ENCODE assay signal across 1 cellular context in the genomic region with DNA sequence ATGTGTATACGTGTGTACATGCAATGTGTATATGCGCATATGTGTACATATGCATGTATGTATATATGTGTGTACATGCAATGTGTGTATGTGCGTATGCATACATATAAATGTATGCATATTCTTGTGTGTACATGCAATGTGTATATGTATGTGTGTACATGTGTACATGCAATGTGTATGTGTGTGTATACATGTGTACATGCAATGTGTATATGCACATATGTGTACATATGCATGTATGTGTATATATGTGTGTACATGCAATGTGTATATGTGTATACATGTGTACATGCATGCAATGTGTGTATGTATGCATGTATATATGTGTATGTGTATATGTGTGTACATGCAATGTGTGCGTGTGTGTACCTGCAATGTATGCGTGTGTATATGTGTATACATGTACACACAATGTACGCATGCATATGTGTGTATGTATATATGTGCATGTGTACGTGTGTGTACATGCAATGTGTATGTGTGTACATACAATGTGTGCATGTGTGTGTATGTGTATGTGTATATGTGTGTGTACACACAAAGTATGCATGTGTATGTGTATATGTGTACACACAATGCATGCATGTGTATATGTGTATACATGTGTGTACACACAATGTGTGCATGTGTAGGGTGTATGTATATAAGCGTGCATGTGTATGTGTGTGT.
TF ChIP-seq lines count a peak whose summit lies in the region.

No MANE protein-coding gene starts in this region.

TF ChIP-seq in GM23338, 12 proteins besides CTCF, POLR2A, EP300 and RAD21 (continued from another document):
- TF ChIP-seq, protein P1, sequence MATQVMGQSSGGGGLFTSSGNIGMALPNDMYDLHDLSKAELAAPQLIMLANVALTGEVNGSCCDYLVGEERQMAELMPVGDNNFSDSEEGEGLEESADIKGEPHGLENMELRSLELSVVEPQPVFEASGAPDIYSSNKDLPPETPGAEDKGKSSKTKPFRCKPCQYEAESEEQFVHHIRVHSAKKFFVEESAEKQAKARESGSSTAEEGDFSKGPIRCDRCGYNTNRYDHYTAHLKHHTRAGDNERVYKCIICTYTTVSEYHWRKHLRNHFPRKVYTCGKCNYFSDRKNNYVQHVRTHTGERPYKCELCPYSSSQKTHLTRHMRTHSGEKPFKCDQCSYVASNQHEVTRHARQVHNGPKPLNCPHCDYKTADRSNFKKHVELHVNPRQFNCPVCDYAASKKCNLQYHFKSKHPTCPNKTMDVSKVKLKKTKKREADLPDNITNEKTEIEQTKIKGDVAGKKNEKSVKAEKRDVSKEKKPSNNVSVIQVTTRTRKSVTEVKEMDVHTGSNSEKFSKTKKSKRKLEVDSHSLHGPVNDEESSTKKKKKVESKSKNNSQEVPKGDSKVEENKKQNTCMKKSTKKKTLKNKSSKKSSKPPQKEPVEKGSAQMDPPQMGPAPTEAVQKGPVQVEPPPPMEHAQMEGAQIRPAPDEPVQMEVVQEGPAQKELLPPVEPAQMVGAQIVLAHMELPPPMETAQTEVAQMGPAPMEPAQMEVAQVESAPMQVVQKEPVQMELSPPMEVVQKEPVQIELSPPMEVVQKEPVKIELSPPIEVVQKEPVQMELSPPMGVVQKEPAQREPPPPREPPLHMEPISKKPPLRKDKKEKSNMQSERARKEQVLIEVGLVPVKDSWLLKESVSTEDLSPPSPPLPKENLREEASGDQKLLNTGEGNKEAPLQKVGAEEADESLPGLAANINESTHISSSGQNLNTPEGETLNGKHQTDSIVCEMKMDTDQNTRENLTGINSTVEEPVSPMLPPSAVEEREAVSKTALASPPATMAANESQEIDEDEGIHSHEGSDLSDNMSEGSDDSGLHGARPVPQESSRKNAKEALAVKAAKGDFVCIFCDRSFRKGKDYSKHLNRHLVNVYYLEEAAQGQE (IDR thresholded peaks at IDR 0.05; ENCODE audit: unreplicated experiment), result no peak
- no peak for TF ChIP-seq ZNF331 (CRISPR knock-in tag; IDR thresholded peaks at IDR 0.05; ENCODE audit: low read depth)
- no peak for TF ChIP-seq CREB1 (CRISPR knock-in tag; IDR thresholded peaks at IDR 0.05; ENCODE audit: low read depth)
